ENCODE assay signal across 9 cellular contexts in the genomic region with DNA sequence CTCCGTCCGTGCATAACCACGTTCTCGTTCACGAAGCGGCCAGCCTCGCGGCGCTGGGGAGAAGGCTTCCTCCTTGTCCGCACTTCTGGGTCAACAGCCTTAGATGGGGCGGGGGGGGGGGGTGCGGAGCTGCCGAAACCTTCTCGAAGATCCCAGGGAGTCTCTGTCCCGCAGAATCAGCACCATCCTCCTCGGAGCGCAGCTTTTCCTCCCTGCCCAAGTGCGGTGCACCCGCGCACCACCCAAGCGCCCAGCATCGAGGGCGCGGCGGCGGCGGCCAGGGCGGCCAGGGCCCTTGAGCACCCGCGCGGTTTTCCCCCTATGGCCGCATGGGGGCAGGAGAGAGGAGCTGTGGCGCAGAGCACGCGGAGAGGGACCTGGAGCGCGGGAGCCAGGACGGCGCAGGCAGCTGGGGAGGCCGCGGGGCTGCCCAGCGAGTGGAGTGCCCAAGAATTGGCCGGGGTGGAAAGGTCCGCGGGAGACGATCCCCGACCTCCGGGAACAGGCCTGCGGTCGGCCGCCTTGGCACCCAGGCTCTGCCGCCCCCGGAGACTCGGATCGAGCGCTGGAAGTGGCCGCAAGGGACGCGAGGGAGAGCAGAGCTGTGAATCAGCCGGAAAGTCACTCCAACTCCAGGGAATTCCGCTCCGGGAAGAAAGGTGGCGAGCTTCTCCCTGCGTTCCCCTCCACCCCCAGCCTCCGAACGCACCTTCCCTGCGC. TPM values are rescaled to one million over a fixed set of nuclear protein-coding genes. Genes with fewer than 3 reads are reported as not detected.
DNase-seq lines count a peak whose midpoint lies in the region; ATAC-seq and TF ChIP-seq lines count a peak whose summit lies in the region.
"Had no signal": no experiment of that assay in that cellular context is flagged by ENCODE, and none has a peak within 500 bp of the region (broad histone marks: within the 10 kb centered on the region; RNA-seq: fewer than 3 reads in every experiment).

No MANE protein-coding gene starts in this region.

- H3K36me3 ChIP-seq in GM23248 (ENCODE audit: low read depth) (no peaks in the 10 kb centered on the region), kidney epithelial cell (ENCODE audit: control insufficient read depth, insufficient read depth, low read length) (no peaks in the 10 kb centered on the region)

- H3K4me3 Mint-ChIP-seq in WTC11: peak overlapping the region; percentile 64
- H3K4me3 Mint-ChIP-seq in central memory CD8-positive, alpha-beta T cell: peak overlapping the region; percentile 54

- peak overlapping the region; percentile 76 for H3K9ac ChIP-seq in GM23248

- peak overlapping the region; percentile 73 for H3K4me3 ChIP-seq in GM23248
- H3K4me3 ChIP-seq in kidney epithelial cell (ENCODE audit: low read depth, low read length): peak overlapping the region; percentile 46

- TF ChIP-seq CTCF in WTC11 (IDR thresholded peaks at IDR 0.05) (peak; percentile 71; the same call in 1 of the 2 replicates), kidney epithelial cell (IDR thresholded peaks at IDR 0.05; ENCODE audit: insufficient read depth, low read length, poor library complexity, severe bottlenecking) (peak; percentile 43)

- WGBS in GM23248 (ENCODE audit: low coverage in 1 of 2, low lambda C conversion rate in 2 of 2, missing lambda C conversion rate in 2 of 2), 2 experiments: 2% methylated on average over 50 to 66 of the region's 67 CpGs

- H4K20me1 ChIP-seq in GM23248 (ENCODE audit: insufficient read depth): no peaks in the 10 kb centered on the region

- H3K27ac ChIP-seq in GM23248: peak overlapping the region; percentile 49

- peak overlapping the region; percentile 84 for H3K4me2 ChIP-seq in GM23248 (ENCODE audit: unreplicated experiment)

- H2AFZ ChIP-seq in GM23248: peak overlapping the region; percentile 81

- no peaks in the 10 kb centered on the region for H3K9me2 ChIP-seq in GM23248 (ENCODE audit: insufficient read depth)

- in situ Hi-C loops in GM23248 (cut with MboI): loop anchor here (5.0 kb wide), 1 partner anchor 226 kb away; no protein-coding TSS in a partner anchor

- H3K27me3 ChIP-seq in GM23248 (replicated peaks; ENCODE audit: insufficient read depth) (no peaks in the 10 kb centered on the region), kidney epithelial cell (ENCODE audit: control insufficient read depth, insufficient read depth, low read length) (no peaks in the 10 kb centered on the region)

- no peaks in the 10 kb centered on the region for H3K79me2 ChIP-seq in GM23248 (ENCODE audit: insufficient read depth)

- no peaks in the 10 kb centered on the region for H3K9me3 ChIP-seq in GM23248 (ENCODE audit: low read depth)

- no peak overlapping the region for H3K27ac Mint-ChIP-seq in WTC11
- H3K27ac Mint-ChIP-seq in central memory CD8-positive, alpha-beta T cell (ENCODE audit: low read depth): no peak overlapping the region

- ATAC-seq in WTC11 (peak; percentile 90), GM21576 (IDR thresholded peaks at IDR 0.05; ENCODE audit: unreplicated experiment) (no peak)
- peak; percentile 77 for ATAC-seq in central memory CD8-positive, alpha-beta T cell (replicated peaks; ENCODE audit: extremely low read depth, poor library complexity, severe bottlenecking)

- peak; percentile 77 for DNase-seq in DMS 273 treated with DMSO at 0.1 percent for 48 hours (lab: John Stamatoyannopoulos, UW)
- peak; percentile 92 for DNase-seq in GM23248
- peak; percentile 71 for DNase-seq in NCI-H1694 treated with DMSO at 0.1 percent for 48 hours (lab: John Stamatoyannopoulos, UW)
- peak; percentile 84 for DNase-seq in WTC11 (ENCODE audit: low spot score)
- DNase-seq in central memory CD8-positive, alpha-beta T cell (ENCODE audit: low spot score in 2 of 2): peak; percentile 33 to 55
- DNase-seq in kidney epithelial cell (ENCODE audit: low read depth): no peak
- peak; percentile 79 for DNase-seq in stimulated activated CD4-positive, alpha-beta T cell treated with anti-CD3 and anti-CD28 coated beads, Interleukin-15, amount 100 ng/mL, for 24 hours

- peaks cover 14% of the 10 kb centered on the region for H3F3A ChIP-seq in GM23248 (ENCODE audit: insufficient read depth)

- peaks cover 6% of the 10 kb centered on the region for H3K9me3 Mint-ChIP-seq in WTC11
- H3K9me3 Mint-ChIP-seq in central memory CD8-positive, alpha-beta T cell: no peaks in the 10 kb centered on the region

- POLR2A ChIA-PET in WTC11 (lab: Charles Lee): interaction anchor here (0.6 to 1.6 kb wide), 6 partner anchors 12 to 1105 kb away, joined by 3 to 5 read pairs (median 3); no protein-coding TSS in a partner anchor

- no peaks in the 10 kb centered on the region for H3K36me3 Mint-ChIP-seq in WTC11
- peaks cover 2% of the 10 kb centered on the region for H3K36me3 Mint-ChIP-seq in central memory CD8-positive, alpha-beta T cell (ENCODE audit: insufficient read depth)

- H3K4me1 ChIP-seq in GM23248 (ENCODE audit: insufficient read depth): peaks cover 8% of the 10 kb centered on the region

- H3K27me3 Mint-ChIP-seq in WTC11 (ENCODE audit: low read depth): peaks cover 68% of the 10 kb centered on the region
- H3K27me3 Mint-ChIP-seq in central memory CD8-positive, alpha-beta T cell: peaks cover 63% of the 10 kb centered on the region

- CTCF ChIA-PET in WTC11 (lab: Charles Lee): interaction anchor here (0.6 to 3.9 kb wide), 86 partner anchors 9 to 553 kb away, joined by 3 to 92 read pairs (median 5); partner anchors contain the start of genes FCHO2, FOXD1, TMEM171 and TMEM174

- peaks cover 23% of the 10 kb centered on the region for H3K4me1 Mint-ChIP-seq in WTC11
- peaks cover 20% of the 10 kb centered on the region for H3K4me1 Mint-ChIP-seq in central memory CD8-positive, alpha-beta T cell

TF ChIP-seq in WTC11, 78 proteins besides CTCF, POLR2A, EP300 and RAD21 (continues in another document):
- TF ChIP-seq, protein P1, sequence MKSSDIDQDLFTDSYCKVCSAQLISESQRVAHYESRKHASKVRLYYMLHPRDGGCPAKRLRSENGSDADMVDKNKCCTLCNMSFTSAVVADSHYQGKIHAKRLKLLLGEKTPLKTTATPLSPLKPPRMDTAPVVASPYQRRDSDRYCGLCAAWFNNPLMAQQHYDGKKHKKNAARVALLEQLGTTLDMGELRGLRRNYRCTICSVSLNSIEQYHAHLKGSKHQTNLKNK (CRISPR knock-in tag; IDR thresholded peaks at IDR 0.05): no peak
- TF ChIP-seq, protein P2, sequence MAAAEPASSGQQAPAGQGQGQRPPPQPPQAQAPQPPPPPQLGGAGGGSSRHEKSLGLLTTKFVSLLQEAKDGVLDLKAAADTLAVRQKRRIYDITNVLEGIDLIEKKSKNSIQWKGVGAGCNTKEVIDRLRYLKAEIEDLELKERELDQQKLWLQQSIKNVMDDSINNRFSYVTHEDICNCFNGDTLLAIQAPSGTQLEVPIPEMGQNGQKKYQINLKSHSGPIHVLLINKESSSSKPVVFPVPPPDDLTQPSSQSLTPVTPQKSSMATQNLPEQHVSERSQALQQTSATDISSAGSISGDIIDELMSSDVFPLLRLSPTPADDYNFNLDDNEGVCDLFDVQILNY (CRISPR knock-in tag; IDR thresholded peaks at IDR 0.05): peak; percentile 94
- TF ChIP-seq, protein P3, sequence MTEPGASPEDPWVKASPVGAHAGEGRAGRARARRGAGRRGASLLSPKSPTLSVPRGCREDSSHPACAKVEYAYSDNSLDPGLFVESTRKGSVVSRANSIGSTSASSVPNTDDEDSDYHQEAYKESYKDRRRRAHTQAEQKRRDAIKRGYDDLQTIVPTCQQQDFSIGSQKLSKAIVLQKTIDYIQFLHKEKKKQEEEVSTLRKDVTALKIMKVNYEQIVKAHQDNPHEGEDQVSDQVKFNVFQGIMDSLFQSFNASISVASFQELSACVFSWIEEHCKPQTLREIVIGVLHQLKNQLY (CRISPR knock-in tag; IDR thresholded peaks at IDR 0.05): 0 out of 2 replicates have a peak, but pooled peaks have one; percentile 50
- TF ChIP-seq, protein P4, sequence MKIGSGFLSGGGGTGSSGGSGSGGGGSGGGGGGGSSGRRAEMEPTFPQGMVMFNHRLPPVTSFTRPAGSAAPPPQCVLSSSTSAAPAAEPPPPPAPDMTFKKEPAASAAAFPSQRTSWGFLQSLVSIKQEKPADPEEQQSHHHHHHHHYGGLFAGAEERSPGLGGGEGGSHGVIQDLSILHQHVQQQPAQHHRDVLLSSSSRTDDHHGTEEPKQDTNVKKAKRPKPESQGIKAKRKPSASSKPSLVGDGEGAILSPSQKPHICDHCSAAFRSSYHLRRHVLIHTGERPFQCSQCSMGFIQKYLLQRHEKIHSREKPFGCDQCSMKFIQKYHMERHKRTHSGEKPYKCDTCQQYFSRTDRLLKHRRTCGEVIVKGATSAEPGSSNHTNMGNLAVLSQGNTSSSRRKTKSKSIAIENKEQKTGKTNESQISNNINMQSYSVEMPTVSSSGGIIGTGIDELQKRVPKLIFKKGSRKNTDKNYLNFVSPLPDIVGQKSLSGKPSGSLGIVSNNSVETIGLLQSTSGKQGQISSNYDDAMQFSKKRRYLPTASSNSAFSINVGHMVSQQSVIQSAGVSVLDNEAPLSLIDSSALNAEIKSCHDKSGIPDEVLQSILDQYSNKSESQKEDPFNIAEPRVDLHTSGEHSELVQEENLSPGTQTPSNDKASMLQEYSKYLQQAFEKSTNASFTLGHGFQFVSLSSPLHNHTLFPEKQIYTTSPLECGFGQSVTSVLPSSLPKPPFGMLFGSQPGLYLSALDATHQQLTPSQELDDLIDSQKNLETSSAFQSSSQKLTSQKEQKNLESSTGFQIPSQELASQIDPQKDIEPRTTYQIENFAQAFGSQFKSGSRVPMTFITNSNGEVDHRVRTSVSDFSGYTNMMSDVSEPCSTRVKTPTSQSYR (CRISPR knock-in tag; IDR thresholded peaks at IDR 0.05): peak; percentile 78; the same call in 1 of the 2 replicates
- no peak for TF ChIP-seq PRRX2 (CRISPR knock-in tag; IDR thresholded peaks at IDR 0.05)

RNA-seq across cellular contexts. Expression of gene TMEM174, which starts 43.1 kb away (rescaled TPM):
- total RNA-seq in GM23248 (2014; rRNA removed; shearing (Covaris generic)): not detected in 2 replicates
- polyA plus RNA-seq in GM23248 (2016; fragmentation: Nextera tagmentation; extraction: Ambion mirVana): not detected in 2 replicates
- not detected in 3 replicates for total RNA-seq in WTC11 (2021)
- not detected in 2 replicates for total RNA-seq in kidney epithelial cell
- total RNA-seq: activated CD8-positive, alpha-beta memory T cell treated with anti-CD3 and anti-CD28 coated beads for 36 hours had no signal
